Comparison of ENCODE assay signal across 10 cellular contexts in genomic region chr11:102488208-102488607, GRCh38. TPM values are rescaled to one million over a fixed set of nuclear protein-coding genes. Genes with fewer than 3 reads are reported as not detected.
A peak's percentile ranks its signal among the peaks of the same experiment; 100 is the strongest.
DNase-seq lines count a peak whose midpoint lies in the region; ATAC-seq, FAIRE-seq and TF ChIP-seq lines count a peak whose summit lies in the region.
"Had no signal": no experiment of that assay in that cellular context is flagged by ENCODE, and none has a peak within 500 bp of the region (broad histone marks: within the 10 kb centered on the region; RNA-seq: fewer than 3 reads in every experiment).

No MANE protein-coding gene starts in this region.

- POLR2A ChIA-PET in OCI-LY7 (lab: Charles Lee), result interaction anchor here (1.0 to 1.9 kb wide), 8 partner anchors 11 to 120 kb away, joined by 3 to 5 read pairs (median 3); no protein-coding TSS in a partner anchor

- H3K36me3 ChIP-seq in OCI-LY7 (ENCODE audit: insufficient read depth, low read length) (no peaks in the 10 kb centered on the region), tibial artery (no peaks in the 10 kb centered on the region), mucosa of descending colon (ENCODE audit: low read depth) (no peaks in the 10 kb centered on the region)
- H3K36me3 ChIP-seq: stomach had no signal

- intact Hi-C loops in OCI-LY7 (cut with micrococcal nuclease; ENCODE audit: unreplicated experiment), result no loop called here
- intact Hi-C loops in tibial artery (cut with DNase I; ENCODE audit: low total_unique reads), result no loop called here
- intact Hi-C loops in mucosa of descending colon (cut with DNase I, micrococcal nuclease), result no loop called here

- no peak overlapping the region for H3K27ac ChIP-seq in OCI-LY7 (ENCODE audit: low read depth, low read length, poor library complexity, severe bottlenecking)
- no peak overlapping the region for H3K27ac ChIP-seq in tibial artery
- H3K27ac ChIP-seq in substantia nigra (ENCODE audit: low read depth, low read length, poor library complexity, severe bottlenecking), result no peak overlapping the region
- H3K27ac ChIP-seq: stomach had no signal

- no peaks in the 10 kb centered on the region for H3K9me2 ChIP-seq in OCI-LY7 (ENCODE audit: insufficient read depth, low read length)

- H4K20me1 ChIP-seq in OCI-LY7 (ENCODE audit: insufficient read depth, low read length), result no peaks in the 10 kb centered on the region

- H3K4me2 ChIP-seq in OCI-LY7 (ENCODE audit: low read length), result no peak overlapping the region

- H3K79me2 ChIP-seq in OCI-LY7 (ENCODE audit: insufficient read depth, low read depth, low read length), result no peaks in the 10 kb centered on the region

- no peaks in the 10 kb centered on the region for H3K9me3 ChIP-seq in OCI-LY7 (ENCODE audit: low read length)
- no peaks in the 10 kb centered on the region for H3K9me3 ChIP-seq in tibial artery
- H3K9me3 ChIP-seq in mucosa of descending colon, result no peaks in the 10 kb centered on the region
- H3K9me3 ChIP-seq: stomach had no signal

- H3K27me3 ChIP-seq in tibial artery, result no peaks in the 10 kb centered on the region
- H3K27me3 ChIP-seq: stomach had no signal

- no peak for TF ChIP-seq CTCF in OCI-LY7 (conservative IDR thresholded peaks at IDR 0.05; ENCODE audit: low read length)
- no peak for TF ChIP-seq CTCF in tibial artery (IDR thresholded peaks at IDR 0.05)
- TF ChIP-seq CTCF in mucosa of descending colon (IDR thresholded peaks at IDR 0.05), result no peak

- CTCF ChIA-PET in OCI-LY7 (lab: Charles Lee; ENCODE audit: unreplicated experiment), result no interaction called here

- peak overlapping the region; percentile 7; the same call in 1 of the 2 replicates for H2AFZ ChIP-seq in OCI-LY7 (ENCODE audit: low read length)

- FAIRE-seq in HTR-8/SVneo (lab: Jason Lieb, UNC), result no peak

- DNase-seq in OCI-LY7 (ENCODE audit: low spot score), result no peak
- DNase-seq in tibial artery, result no peak
- no peak for DNase-seq in mucosa of descending colon
- no peak for DNase-seq in substantia nigra (lab: John Stamatoyannopoulos, UW)
- no peak for DNase-seq in HTR-8/SVneo (ENCODE audit: insufficient read length, low spot score)
- DNase-seq: stomach had no signal

- H3K4me1 ChIP-seq in OCI-LY7 (ENCODE audit: insufficient read depth, low read length, poor library complexity, severe bottlenecking) (peaks cover 27% of the 10 kb centered on the region), tibial artery (no peaks in the 10 kb centered on the region), mucosa of descending colon (ENCODE audit: low read depth) (no peaks in the 10 kb centered on the region)

- H3K4me3 ChIP-seq in OCI-LY7 (ENCODE audit: low read depth, low read length, poor library complexity, severe bottlenecking) (no peak overlapping the region), tibial artery (no peak overlapping the region), mucosa of descending colon (no peak overlapping the region)
- H3K4me3 ChIP-seq: stomach had no signal

- BruUV-seq in OCI-LY7 (replicated peaks; lab: Mats Ljungman, UMichigan), result no TSS peak

- ATAC-seq in GM18870 (IDR thresholded peaks at IDR 0.05; ENCODE audit: unreplicated experiment) (peak; percentile 74), GM21390 (IDR thresholded peaks at IDR 0.05; ENCODE audit: unreplicated experiment) (peak; percentile 87), HG02981 (IDR thresholded peaks at IDR 0.05; ENCODE audit: unreplicated experiment) (peak; percentile 56), mucosa of descending colon (no peak)

RNA-seq across cellular contexts. Expression of gene TMEM123, which starts 35.6 kb away (rescaled TPM):
- total RNA-seq in OCI-LY7 (2014; rRNA removed; shearing (Covaris generic)), result 83.3 and 127 TPM in 2 replicates
- 232 and 261 TPM in 2 replicates for total RNA-seq in OCI-LY7 (2022)
- total RNA-seq in mucosa of descending colon, result 100 to 1,000 TPM; 153 to 205 (median 157) TPM

RNA-seq across cellular contexts. Expression of gene MMP7, which starts 42.3 kb away (rescaled TPM):
- total RNA-seq in OCI-LY7 (2014; rRNA removed; shearing (Covaris generic)), result not detected in 2 replicates
- not detected in 2 replicates for total RNA-seq in OCI-LY7 (2022)
- total RNA-seq in mucosa of descending colon, result not detected
- total RNA-seq: activated T-helper 2 cell treated with anti-CD3 and anti-CD28 coated beads, Interferon-gamma antibody, Interleukin-2, Interleukin-4, amounts not matched to agents 10 μg/mL and 5 μg/mL and 100 μg/mL, durations not matched to agents 14 hours and 24 hours and 36 hours had no signal
